Comparison of ENCODE assay signal across 8 cellular contexts in genomic region chr20:36064661-36065426, GRCh38.
DNase-seq lines count a peak whose midpoint lies in the region; ATAC-seq and TF ChIP-seq lines count a peak whose summit lies in the region.

No MANE protein-coding gene starts in this region.

- no peaks in the 10 kb centered on the region for H3K9me3 ChIP-seq in duodenal mucosa (ENCODE audit: control insufficient read depth in 1 of 2, low read length in 2 of 2)
- H3K9me3 ChIP-seq in lung (ENCODE audit: control insufficient read depth in 2 of 2, insufficient read depth in 1 of 2, low read length in 1 of 2), result peaks cover 0 to 2% of the 10 kb centered on the region in 2 donors

- peaks cover 32% of the 10 kb centered on the region for H3K27me3 Mint-ChIP-seq in activated CD4-positive, alpha-beta memory T cell treated with anti-CD3 and anti-CD28 coated beads, Interleukin-2, amount 10 ng/mL, durations not matched to agents 7 days and 5 days

- H3K4me3 ChIP-seq in BJ (ENCODE audit: low read depth, low read length) (peak overlapping the region; percentile 64), duodenal mucosa (ENCODE audit: low read depth in 1 of 2, low read length in 2 of 2) (peak overlapping the region; percentile 74 to 81), lung (peak overlapping the region; percentile 70)

- DNase-seq in BJ (ENCODE audit: low read depth), result peak; percentile 47
- peak; percentile 95 for DNase-seq in NCI-H69 (lab: John Stamatoyannopoulos, UW)
- peak; percentile 93 for DNase-seq in activated CD4-positive, alpha-beta memory T cell treated with anti-CD3 and anti-CD28 coated beads, Interleukin-2, amount 10 ng/mL, durations not matched to agents 7 days and 5 days
- DNase-seq in lung (ENCODE audit: low spot score), result peak; percentile 98
- DNase-seq in stimulated activated CD4-positive, alpha-beta T cell treated with anti-CD3 and anti-CD28 coated beads, TNF-alpha, amount 100 ng/mL, for 1 hour (ENCODE audit: low read depth in 3 of 3, low spot score in 1 of 3), result peak; percentile 77 to 98 (median 80)

- H3K9ac ChIP-seq in duodenal mucosa (ENCODE audit: low read depth in 1 of 2, low read length in 2 of 2), result peak overlapping the region; percentile 69 to 95

- H3K4me3 Mint-ChIP-seq in activated CD4-positive, alpha-beta memory T cell treated with anti-CD3 and anti-CD28 coated beads, Interleukin-2, amount 10 ng/mL, durations not matched to agents 7 days and 5 days, result peak overlapping the region; percentile 80

- H3K9me3 Mint-ChIP-seq in activated CD4-positive, alpha-beta memory T cell treated with anti-CD3 and anti-CD28 coated beads, Interleukin-2, amount 10 ng/mL, durations not matched to agents 7 days and 5 days, result peaks cover 2% of the 10 kb centered on the region

- H3K27me3 ChIP-seq in BJ (ENCODE audit: control insufficient read depth, insufficient read depth, low read length) (0 out of 2 replicates have a peak, but pooled peaks cover 2% of the 10 kb centered on the region), duodenal mucosa (ENCODE audit: control insufficient read depth in 1 of 2, insufficient read depth in 2 of 2, low read length in 2 of 2) (no peaks in the 10 kb centered on the region), lung (ENCODE audit: control insufficient read depth, insufficient read depth) (no peaks in the 10 kb centered on the region)

- POLR2A ChIA-PET in BJ (lab: Charles Lee), result no interaction called here
- POLR2A ChIA-PET in activated CD4-positive, alpha-beta memory T cell treated with anti-CD3 and anti-CD28 coated beads, Interleukin-2, amount 10 ng/mL, durations not matched to agents 7 days and 5 days (lab: Charles Lee), result interaction anchor here (1.5 to 2.7 kb wide), 3 partner anchors 14 to 111 kb away, joined by 4 to 22 read pairs (median 7); partner anchors contain the start of gene SCAND1

- CTCF ChIA-PET in BJ (lab: Yijun Ruan, JAX), result interaction anchor here (1.0 to 1.4 kb wide), 3 partner anchors 11 to 74 kb away, joined by 3 to 6 read pairs (median 3); no protein-coding TSS in a partner anchor
- CTCF ChIA-PET in activated CD4-positive, alpha-beta memory T cell treated with anti-CD3 and anti-CD28 coated beads, Interleukin-2, amount 10 ng/mL, durations not matched to agents 7 days and 5 days (lab: Charles Lee), result interaction anchor here (1.2 to 2.0 kb wide), 3 partner anchors 70 to 74 kb away, joined by 3 to 13 read pairs (median 3); no protein-coding TSS in a partner anchor

- H3K36me3 Mint-ChIP-seq in activated CD4-positive, alpha-beta memory T cell treated with anti-CD3 and anti-CD28 coated beads, Interleukin-2, amount 10 ng/mL, durations not matched to agents 7 days and 5 days (ENCODE audit: low read depth), result no peaks in the 10 kb centered on the region

- H3K27ac Mint-ChIP-seq in activated CD4-positive, alpha-beta memory T cell treated with anti-CD3 and anti-CD28 coated beads, Interleukin-2, amount 10 ng/mL, durations not matched to agents 7 days and 5 days, result no peak overlapping the region

- H3K4me1 ChIP-seq in duodenal mucosa (ENCODE audit: control insufficient read depth in 1 of 2, insufficient read depth in 2 of 2, low read length in 2 of 2) (peaks cover 5 to 15% of the 10 kb centered on the region in 2 donors), lung (ENCODE audit: control insufficient read depth in 2 of 2, insufficient read depth in 2 of 2, low read length in 2 of 2) (peaks cover 0 to 4% of the 10 kb centered on the region in 2 donors)

- H3K36me3 ChIP-seq in BJ (ENCODE audit: control insufficient read depth, insufficient read depth, low read length), result no peaks in the 10 kb centered on the region
- H3K36me3 ChIP-seq in duodenal mucosa (ENCODE audit: control insufficient read depth in 1 of 2, insufficient read depth in 2 of 2, low read length in 2 of 2), result no peaks in the 10 kb centered on the region
- no peaks in the 10 kb centered on the region for H3K36me3 ChIP-seq in lung (ENCODE audit: control insufficient read depth in 2 of 2, insufficient read depth in 2 of 2, low read length in 2 of 2)

- ATAC-seq in GM19324 (IDR thresholded peaks at IDR 0.05; ENCODE audit: low FRiP score, unreplicated experiment) (peak; percentile 87), HG03460 (IDR thresholded peaks at IDR 0.05; ENCODE audit: unreplicated experiment) (peak; percentile 90), lung (ENCODE audit: insufficient read depth, low FRiP score) (peak; percentile 98)

- WGBS in lung, 2 donors, result 1 to 2% methylated on average over 60 to 61 of the region's 61 CpGs

- no peak for TF ChIP-seq CTCF in BJ (IDR thresholded peaks at IDR 0.05; ENCODE audit: insufficient read depth, low read depth, low read length)
- TF ChIP-seq CTCF in lung (IDR thresholded peaks at IDR 0.05; ENCODE audit: control extremely low read depth, extremely low read depth), result no peak

- H3K27ac ChIP-seq in duodenal mucosa (ENCODE audit: low read depth, low read length) (peak overlapping the region; percentile 77), lung (ENCODE audit: low read depth in 1 of 2, low read length in 1 of 2) (peak overlapping the region; percentile 51 to 95)

- peaks cover 9% of the 10 kb centered on the region for H3K4me1 Mint-ChIP-seq in activated CD4-positive, alpha-beta memory T cell treated with anti-CD3 and anti-CD28 coated beads, Interleukin-2, amount 10 ng/mL, durations not matched to agents 7 days and 5 days

Comparison
In these comparisons a context has a peak if more than half of its experiments do, and no peak if none do; other contexts are left out.
1. Peak in every context shown above with its lines: DNase-seq, ATAC-seq, H3K4me3 ChIP-seq and H3K27ac ChIP-seq.
2. DNase-seq: peak in every context shown above with its lines; median percentile 98 in lung; 95 in NCI-H69; 93 in activated CD4-positive, alpha-beta memory T cell treated with anti-CD3 and anti-CD28 coated beads, Interleukin-2, amount 10 ng/mL, durations not matched to agents 7 days and 5 days; 80 in stimulated activated CD4-positive, alpha-beta T cell treated with anti-CD3 and anti-CD28 coated beads, TNF-alpha, amount 100 ng/mL, for 1 hour; 47 in BJ.